Comparison of ENCODE assay signal across 21 cellular contexts in genomic region chr12:108948369-108948768, GRCh38.
"Had no signal": no experiment of that assay in that cellular context is flagged by ENCODE, and none has a peak within 500 bp of the region (broad histone marks: within the 10 kb centered on the region; RNA-seq: fewer than 3 reads in every experiment).

No MANE protein-coding gene starts in this region.

- H3K4me3 ChIP-seq: cardiac muscle cell, heart right ventricle, lower lobe of right lung, neural progenitor cell, spleen, thoracic aorta had no signal

- H3K27me3 ChIP-seq: cardiac muscle cell, heart right ventricle, neural progenitor cell, spleen had no signal

- H3K9me3 ChIP-seq: thoracic aorta had no signal

- H3K4me1 ChIP-seq: neural progenitor cell had no signal

- H3K27ac ChIP-seq: cardiac muscle cell, heart right ventricle, lower lobe of right lung, neural progenitor cell, thoracic aorta, VCaP had no signal

- H3K36me3 ChIP-seq: cardiac muscle cell, heart right ventricle, lower lobe of right lung, neural progenitor cell, spleen, thoracic aorta had no signal

- DNase-seq: activated CD4-positive, alpha-beta memory T cell treated with anti-CD3 and anti-CD28 coated beads, Interleukin-2, amount 10 ng/mL, durations not matched to agents 7 days and 5 days; activated CD4-positive, alpha-beta T cell treated with anti-CD3 and anti-CD28 coated beads, Interleukin-2, amount 10 ng/mL, durations not matched to agents 24 days and 14 days; activated effector memory CD4-positive, alpha-beta T cell treated with anti-CD3 and anti-CD28 coated beads, Interleukin-2, amount 50 U/mL, for 16 hours; activated naive CD4-positive, alpha-beta T cell treated with anti-CD3 and anti-CD28 coated beads, Interleukin-2, amount 50 U/mL, for 16 hours; activated naive CD8-positive, alpha-beta T cell treated with anti-CD3 and anti-CD28 coated beads, Interleukin-2, amount 50 U/mL, for 24 hours; effector CD4-positive, alpha-beta T cell; erythroblast; foreskin fibroblast; heart right ventricle; kidney; lower lobe of right lung; naive thymus-derived CD8-positive, alpha-beta T cell; retina; spleen; stimulated activated CD4-positive, alpha-beta T cell treated with anti-CD3 and anti-CD28 coated beads, Interleukin-4, amount 100 ng/mL, for 1 hour; stimulated activated naive CD4-positive, alpha-beta T cell treated with Interleukin-2 at 50 U/mL for 16 hours had no signal

- ATAC-seq: activated CD4-positive, CD25-positive, alpha-beta regulatory T cell treated with anti-CD3 and anti-CD28 coated beads, Interleukin-2, amount 50 U/mL, for 24 hours; activated naive CD8-positive, alpha-beta T cell treated with anti-CD3 and anti-CD28 coated beads, Interleukin-2, amount 50 U/mL, for 24 hours; heart right ventricle; lower lobe of right lung; naive thymus-derived CD8-positive, alpha-beta T cell had no signal
